22 cellular contexts compared by ENCODE assay signal in the genomic region with DNA sequence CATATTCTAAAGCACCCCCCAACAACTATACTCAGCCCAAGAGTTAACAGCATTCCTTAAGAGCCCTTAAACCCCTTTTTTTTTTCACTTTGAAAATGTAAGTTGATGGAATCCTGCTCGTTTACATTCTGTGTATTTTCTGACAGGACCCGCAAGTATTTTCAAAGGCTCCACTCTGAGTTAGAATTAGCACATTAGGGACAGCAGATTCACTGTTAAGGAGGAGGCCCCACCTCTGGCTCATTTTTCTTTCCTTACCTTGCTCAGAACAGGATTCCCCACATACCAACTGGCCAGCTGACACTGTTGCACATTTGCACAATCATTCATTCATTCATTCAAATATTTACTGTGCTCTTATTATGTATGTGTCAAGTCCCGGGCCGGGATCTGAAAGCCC.
A peak's percentile ranks its signal among the peaks of the same experiment; 100 is the strongest.
DNase-seq lines count a peak whose midpoint lies in the region; ATAC-seq, FAIRE-seq and TF ChIP-seq lines count a peak whose summit lies in the region.
"Had no signal": no experiment of that assay in that cellular context is flagged by ENCODE, and none has a peak within 500 bp of the region (broad histone marks: within the 10 kb centered on the region; RNA-seq: fewer than 3 reads in every experiment).

No MANE protein-coding gene starts in this region.

- H3K4me1 ChIP-seq in GM23338 (ENCODE audit: insufficient read depth) (peaks cover 23% of the 10 kb centered on the region), iPS-18a (ENCODE audit: control insufficient read depth, low read depth, low read length) (peaks cover 32% of the 10 kb centered on the region), left ventricle myocardium inferior (no peaks in the 10 kb centered on the region)
- H3K4me1 ChIP-seq: A549 had no signal

- no peak overlapping the region for H3K9ac ChIP-seq in iPS-18a (ENCODE audit: low read length)

- no peaks in the 10 kb centered on the region for H3F3A ChIP-seq in GM23338 (replicated peaks; ENCODE audit: low read depth)

- H3K27ac ChIP-seq in GM23338 (ENCODE audit: low read depth) (peak overlapping the region; percentile 15; the same call in 1 of the 2 replicates), iPS-18a (ENCODE audit: low read length) (no peak overlapping the region), left ventricle myocardium inferior (replicated peaks) (no peak overlapping the region)
- H3K27ac ChIP-seq: A549 had no signal

- ATAC-seq in GM23338 (peak; percentile 56), HG03520 (IDR thresholded peaks at IDR 0.05; ENCODE audit: unreplicated experiment) (no peak)
- ATAC-seq: A549, HepG2, K562 had no signal

- no peak for TF ChIP-seq CTCF in GM23338 (conservative IDR thresholded peaks at IDR 0.05; ENCODE audit: low read depth in 2 of 2)
- TF ChIP-seq CTCF in bronchial epithelial cell (IDR thresholded peaks at IDR 0.05; ENCODE audit: insufficient read depth, low read length, severe bottlenecking): no peak
- no peak for TF ChIP-seq CTCF in nephron (IDR thresholded peaks at IDR 0.05; ENCODE audit: unreplicated experiment in 3 of 3)
- TF ChIP-seq CTCF in left ventricle myocardium inferior (IDR thresholded peaks at IDR 0.05; ENCODE audit: borderline replicate concordance): no peak

- H3K9me3 ChIP-seq in iPS-18a (ENCODE audit: control insufficient read depth, low read depth, low read length) (no peaks in the 10 kb centered on the region), left ventricle myocardium inferior (replicated peaks) (no peaks in the 10 kb centered on the region)
- H3K9me3 ChIP-seq: A549, MG63 had no signal

- H3K9me2 ChIP-seq in GM23338 (ENCODE audit: insufficient read depth): no peaks in the 10 kb centered on the region; the same call in 1 of the 2 replicates

- H3K4me1 Mint-ChIP-seq in GM23338: peaks cover 33% of the 10 kb centered on the region; the same call in 2 of the 3 replicates
- peaks cover 14% of the 10 kb centered on the region for H3K4me1 Mint-ChIP-seq in nephron

- H3K4me3 Mint-ChIP-seq in GM23338 (no peak overlapping the region), nephron (no peak overlapping the region)
- H3K4me3 Mint-ChIP-seq: CD4-positive, CD25-positive, alpha-beta regulatory T cell had no signal

- intact Hi-C loops in left ventricle myocardium inferior (cut with micrococcal nuclease): no loop called here

- no peak overlapping the region for H2AFZ ChIP-seq in GM23338

- no peak for FAIRE-seq in bronchial epithelial cell (lab: Jason Lieb, UNC)
- FAIRE-seq: A549, H54, HepG2, K562 had no signal

- H3K4me2 ChIP-seq in GM23338: 0 out of 2 replicates have a peak overlapping the region, but pooled peaks have one; percentile 45
- H3K4me2 ChIP-seq: A549 had no signal

- H4K20me1 ChIP-seq in GM23338 (replicated peaks; ENCODE audit: insufficient read depth): no peaks in the 10 kb centered on the region

- H3K27ac Mint-ChIP-seq in GM23338 (peak overlapping the region; percentile 2; the same call in 1 of the 2 replicates), nephron (peak overlapping the region in 2 of 3 experiments; percentile 2 to 7)
- H3K27ac Mint-ChIP-seq: CD4-positive, CD25-positive, alpha-beta regulatory T cell had no signal

- H3K9me3 Mint-ChIP-seq in GM23338 (no peaks in the 10 kb centered on the region; the same call in 2 of the 3 replicates), nephron (no peaks in the 10 kb centered on the region)

- H3K27me3 Mint-ChIP-seq in GM23338 (ENCODE audit: insufficient read depth, low read depth, poor library complexity) (peaks cover 2% of the 10 kb centered on the region), nephron (ENCODE audit: low read depth) (peaks cover 8% of the 10 kb centered on the region)

- H3K36me3 ChIP-seq in GM23338 (ENCODE audit: insufficient read depth) (no peaks in the 10 kb centered on the region), bronchial epithelial cell (ENCODE audit: control insufficient read depth, insufficient read depth, low read length) (no peaks in the 10 kb centered on the region), iPS-18a (ENCODE audit: control insufficient read depth, low read depth, low read length) (no peaks in the 10 kb centered on the region), left ventricle myocardium inferior (no peaks in the 10 kb centered on the region)
- H3K36me3 ChIP-seq: MG63 had no signal

- H3K36me3 Mint-ChIP-seq in GM23338 (ENCODE audit: low read depth) (no peaks in the 10 kb centered on the region), nephron (ENCODE audit: low read depth) (no peaks in the 10 kb centered on the region)
- H3K36me3 Mint-ChIP-seq: CD4-positive, CD25-positive, alpha-beta regulatory T cell had no signal

- H3K27me3 ChIP-seq in GM23338 (ENCODE audit: insufficient read depth) (no peaks in the 10 kb centered on the region), bronchial epithelial cell (ENCODE audit: control insufficient read depth, insufficient read depth, low read length) (no peaks in the 10 kb centered on the region), iPS-18a (ENCODE audit: control insufficient read depth, insufficient read depth, low read length) (no peaks in the 10 kb centered on the region), left ventricle myocardium inferior (ENCODE audit: low read depth) (peaks cover 25% of the 10 kb centered on the region)
- H3K27me3 ChIP-seq: MG63 had no signal

- no peak overlapping the region for H3K4me3 ChIP-seq in GM23338
- no peak overlapping the region for H3K4me3 ChIP-seq in bronchial epithelial cell (ENCODE audit: low read depth, low read length)
- peak overlapping the region; percentile 21 for H3K4me3 ChIP-seq in iPS-18a (ENCODE audit: low read length)
- H3K4me3 ChIP-seq in left ventricle myocardium inferior: no peak overlapping the region
- H3K4me3 ChIP-seq: A549, K562, MG63 had no signal

- DNase-seq in GM23338 (ENCODE audit: low spot score) (peak; percentile 57), bronchial epithelial cell (ENCODE audit: low read depth) (peak; percentile 29), NCI-H1048 (lab: John Stamatoyannopoulos, UW) (no peak), 8988T (no peak), left ventricle myocardium inferior (no peak)
- DNase-seq: CD4-positive, CD25-positive, alpha-beta regulatory T cell; COR-L47; DND-41; MG63; NCI-H1092 treated with DMSO at 0.1 percent for 48 hours; NCI-H1436 treated with DMSO at 0.1 percent for 48 hours; NCI-H2029; NCI-H2171; NCI-H524 treated with DMSO at 0.1 percent for 48 hours; Right ventricle myocardium superior had no signal

- H3K79me2 ChIP-seq in GM23338 (replicated peaks; ENCODE audit: insufficient read depth): no peaks in the 10 kb centered on the region

TF ChIP-seq in GM23338, 12 proteins besides CTCF, POLR2A, EP300 and RAD21:
- no peak for TF ChIP-seq STAT1 (IDR thresholded peaks at IDR 0.05; ENCODE audit: unreplicated experiment)
- no peak for TF ChIP-seq CREB1 (CRISPR knock-in tag; IDR thresholded peaks at IDR 0.05; ENCODE audit: low read depth)

Comparison
In these comparisons a context has a peak if more than half of its experiments do, and no peak if none do; other contexts are left out.
1. DNase-seq: peak in GM23338 (single experiment) and bronchial epithelial cell (single experiment); none in NCI-H1048 (single experiment), 8988T (single experiment) and left ventricle myocardium inferior (single experiment).